ENCODE assay signal across 1 cellular context in the genomic region with DNA sequence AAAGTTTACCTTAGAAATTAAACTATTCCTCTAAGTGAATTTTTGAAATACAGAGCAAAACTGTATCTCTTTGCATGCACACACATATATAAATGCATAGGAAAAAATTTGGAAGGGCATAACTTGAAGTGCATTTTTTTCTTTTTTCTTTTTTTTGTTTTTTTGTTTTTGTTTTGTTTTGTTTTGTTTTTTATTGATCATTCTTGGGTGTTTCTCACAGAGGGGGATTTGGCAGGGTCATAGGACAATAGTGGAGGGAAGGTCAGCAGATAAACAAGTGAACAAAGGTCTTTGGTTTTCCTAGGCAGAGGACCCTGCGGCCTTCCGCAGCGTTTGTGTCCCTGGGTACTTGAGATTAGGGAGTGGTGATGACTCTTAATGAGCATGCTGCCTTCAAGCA.
TF ChIP-seq lines count a peak whose summit lies in the region.

No MANE protein-coding gene starts in this region.

TF ChIP-seq in K562, 482 proteins besides CTCF, POLR2A, EP300 and RAD21:
- TF ChIP-seq CBFA2T3 (IDR thresholded peaks at IDR 0.05) (peak; percentile 66), BRD9 (IDR thresholded peaks at IDR 0.05; ENCODE audit: low read depth, partially characterized antibody) (peak; percentile 38), SMARCE1 (IDR thresholded peaks at IDR 0.05) (peak; percentile 19; the same call in 1 of the 2 replicates), LARP7 (IDR thresholded peaks at IDR 0.05) (0 out of 2 replicates have a peak, but pooled peaks have one; percentile 59), CBFA2T2 (conservative IDR thresholded peaks at IDR 0.05) (peak; percentile 31), FOXK2 (conservative IDR thresholded peaks at IDR 0.05 in 1 of 2, IDR thresholded peaks at IDR 0.05 in 1 of 2; ENCODE audit: low read depth in 2 of 2) (peak; percentile 27 to 34; a peak in 1 of 4 replicates), ARID1B (IDR thresholded peaks at IDR 0.05) (peak; percentile 46; the same call in 1 of the 2 replicates), HLTF (IDR thresholded peaks at IDR 0.05) (0 out of 2 replicates have a peak, but pooled peaks have one; percentile 54), KDM1A (IDR thresholded peaks at IDR 0.05) (0 out of 4 replicates have a peak, but pooled peaks of 1 of the 2 experiments have one; percentile 8), TRIM24 (IDR thresholded peaks at IDR 0.05) (0 out of 4 replicates have a peak, but pooled peaks of 1 of the 2 experiments have one; percentile 10), SMARCA4 (IDR thresholded peaks at IDR 0.05) (peak; percentile 41; the same call in 1 of the 2 replicates), DPF2 (IDR thresholded peaks at IDR 0.05) (peak; percentile 62; the same call in 1 of the 2 replicates)
- TF ChIP-seq, protein P1, sequence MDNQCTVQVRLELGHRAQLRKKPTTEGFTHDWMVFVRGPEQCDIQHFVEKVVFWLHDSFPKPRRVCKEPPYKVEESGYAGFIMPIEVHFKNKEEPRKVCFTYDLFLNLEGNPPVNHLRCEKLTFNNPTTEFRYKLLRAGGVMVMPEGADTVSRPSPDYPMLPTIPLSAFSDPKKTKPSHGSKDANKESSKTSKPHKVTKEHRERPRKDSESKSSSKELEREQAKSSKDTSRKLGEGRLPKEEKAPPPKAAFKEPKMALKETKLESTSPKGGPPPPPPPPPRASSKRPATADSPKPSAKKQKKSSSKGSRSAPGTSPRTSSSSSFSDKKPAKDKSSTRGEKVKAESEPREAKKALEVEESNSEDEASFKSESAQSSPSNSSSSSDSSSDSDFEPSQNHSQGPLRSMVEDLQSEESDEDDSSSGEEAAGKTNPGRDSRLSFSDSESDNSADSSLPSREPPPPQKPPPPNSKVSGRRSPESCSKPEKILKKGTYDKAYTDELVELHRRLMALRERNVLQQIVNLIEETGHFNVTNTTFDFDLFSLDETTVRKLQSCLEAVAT (IDR thresholded peaks at IDR 0.05) = 0 out of 4 replicates have a peak, but pooled peaks of 1 of the 2 experiments have one; percentile 52
